Comparison of ENCODE assay signal across 12 cellular contexts in the genomic region with DNA sequence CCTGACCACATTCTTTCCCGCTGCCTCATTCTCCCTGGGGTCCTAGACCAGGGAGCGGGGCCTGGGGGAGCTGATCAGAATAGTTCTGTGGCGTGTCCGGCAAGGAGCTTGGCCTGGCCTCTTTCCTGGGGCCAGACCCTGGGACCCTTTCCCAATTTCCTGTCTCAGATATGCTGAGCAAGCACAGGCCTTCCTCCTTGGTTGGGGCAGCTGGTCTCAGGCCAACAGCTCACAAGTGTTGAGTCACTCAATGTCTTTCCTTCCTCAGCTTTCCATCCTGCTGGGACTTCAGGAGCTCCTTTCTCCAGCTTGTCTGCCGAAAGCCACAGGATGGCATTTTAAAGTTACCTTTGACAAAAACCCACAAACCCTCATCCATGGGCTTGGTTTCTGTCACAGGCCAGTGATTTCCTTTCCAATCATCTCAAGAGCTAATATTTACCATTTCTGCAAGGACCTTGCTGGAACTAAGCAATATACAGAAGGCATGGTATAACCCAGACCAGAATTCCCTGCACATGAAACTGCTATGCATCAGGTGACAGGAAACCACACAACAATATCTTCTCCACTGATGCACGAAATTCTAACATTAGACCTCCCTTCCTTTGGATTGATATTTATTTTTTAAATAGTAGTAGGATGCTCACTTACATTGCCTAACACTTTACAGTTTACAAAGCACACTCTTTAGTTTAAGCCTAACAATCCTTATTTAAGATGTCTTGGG. TPM values are rescaled to one million over a fixed set of nuclear protein-coding genes. Genes with fewer than 3 reads are reported as not detected.
A peak's percentile ranks its signal among the peaks of the same experiment; 100 is the strongest.
DNase-seq lines count a peak whose midpoint lies in the region; ATAC-seq and TF ChIP-seq lines count a peak whose summit lies in the region.
"Had no signal": no experiment of that assay in that cellular context is flagged by ENCODE, and none has a peak within 500 bp of the region (broad histone marks: within the 10 kb centered on the region; RNA-seq: fewer than 3 reads in every experiment).

No MANE protein-coding gene starts in this region.

- no peak for TF ChIP-seq POLR2A in lower leg skin (IDR thresholded peaks at IDR 0.05)
- TF ChIP-seq POLR2A in vagina (IDR thresholded peaks at IDR 0.05), result no peak

- no peaks in the 10 kb centered on the region for H3K79me2 ChIP-seq in SK-N-SH (ENCODE audit: insufficient read depth)

- H3K4me3 ChIP-seq in SK-N-SH (ENCODE audit: low read depth in 2 of 2, low read length in 1 of 2) (no peak overlapping the region), cardiac fibroblast (replicated peaks in 1 of 2; ENCODE audit: low read depth in 2 of 2, low read length in 2 of 2) (no peak overlapping the region), lower leg skin (ENCODE audit: low read depth, poor library complexity, severe bottlenecking) (no peak overlapping the region), vagina (no peak overlapping the region)
- H3K4me3 ChIP-seq: thoracic aorta had no signal

- POLR2A ChIA-PET in SK-N-SH (lab: Yijun Ruan, JAX), result no interaction called here

- intact Hi-C loops in lower leg skin (cut with DNase I; ENCODE audit: low total_unique reads), result loop anchor here (5.0 kb wide), 1 partner anchor 41 kb away; no protein-coding TSS in a partner anchor
- intact Hi-C loops in vagina (cut with DNase I), result loop anchor here (5.0 kb wide), 1 partner anchor 41 kb away; no protein-coding TSS in a partner anchor

- H3K4me1 ChIP-seq in SK-N-SH (ENCODE audit: control insufficient read depth in 1 of 2, insufficient read depth in 2 of 2, low read depth in 1 of 2, low read length in 1 of 2), result peaks cover 0 to 9% of the 10 kb centered on the region in 2 experiments; a peak in 2 of 4 replicates
- H3K4me1 ChIP-seq in vagina, result peaks cover 7% of the 10 kb centered on the region

- H3K27ac ChIP-seq in SK-N-SH (ENCODE audit: low read depth in 2 of 2, low read length in 1 of 2) (no peak overlapping the region), vagina (peak overlapping the region; percentile 1)

- H3K9me2 ChIP-seq in SK-N-SH, result no peaks in the 10 kb centered on the region

- H2AFZ ChIP-seq in SK-N-SH (ENCODE audit: low read depth), result no peak overlapping the region

- TF ChIP-seq CTCF in SK-N-SH (IDR thresholded peaks at IDR 0.05), result no peak
- TF ChIP-seq CTCF in cardiac fibroblast (IDR thresholded peaks at IDR 0.05; ENCODE audit: low read depth, low read length), result no peak
- no peak for TF ChIP-seq CTCF in lower leg skin (IDR thresholded peaks at IDR 0.05)
- TF ChIP-seq CTCF in vagina (IDR thresholded peaks at IDR 0.05), result no peak

- H4K20me1 ChIP-seq in SK-N-SH (ENCODE audit: insufficient read depth), result no peaks in the 10 kb centered on the region

- H3K9me3 ChIP-seq in SK-N-SH (no peaks in the 10 kb centered on the region), vagina (no peaks in the 10 kb centered on the region)
- H3K9me3 ChIP-seq: thoracic aorta had no signal

- CTCF ChIA-PET in SK-N-SH (lab: Yijun Ruan, JAX), result interaction anchor here (0.8 to 13.4 kb wide), 8 partner anchors 10 to 528 kb away, joined by 3 to 229 read pairs (median 10); no protein-coding TSS in a partner anchor

- H3F3A ChIP-seq in SK-N-SH (replicated peaks; ENCODE audit: insufficient read depth), result no peaks in the 10 kb centered on the region

- H3K36me3 ChIP-seq in SK-N-SH (replicated peaks in 1 of 2; ENCODE audit: control insufficient read depth in 1 of 2, insufficient read depth in 2 of 2, low read length in 1 of 2) (no peaks in the 10 kb centered on the region), vagina (no peaks in the 10 kb centered on the region)
- H3K36me3 ChIP-seq: thoracic aorta had no signal

- H3K27me3 ChIP-seq in SK-N-SH (ENCODE audit: insufficient read depth), result no peaks in the 10 kb centered on the region
- no peaks in the 10 kb centered on the region for H3K27me3 ChIP-seq in vagina

- WGBS in SK-N-SH (ENCODE audit: low lambda C conversion rate), result 86% methylated on average over 6 of the region's 6 CpGs
- 81 to 85% methylated on average over 6 of the region's 6 CpGs for WGBS in lower leg skin, 2 donors

- no peak for TF ChIP-seq RAD21 in SK-N-SH (IDR thresholded peaks at IDR 0.05; ENCODE audit: low read length)

- no peak for ATAC-seq in SK-N-SH treated with all-trans-retinoic acid at 6 μM for 48 hours

- DNase-seq in SK-N-SH (no peak), cardiac fibroblast (ENCODE audit: low read depth in 2 of 2) (peak; percentile 78 to 92), lower leg skin (ENCODE audit: low spot score in 2 of 2) (peak; percentile 37 to 90), vagina (ENCODE audit: extremely low spot score in 2 of 2) (no peak), NCI-H2196 (lab: John Stamatoyannopoulos, UW; ENCODE audit: unreplicated experiment) (no peak), NK-92 (lab: John Stamatoyannopoulos, UW; ENCODE audit: unreplicated experiment) (no peak), NCI-H226 (no peak)
- DNase-seq: activated gamma-delta T cell treated with Interleukin-2 at 50 U/mL for 16 hours; NCI-H524; stimulated activated CD4-positive, alpha-beta T cell treated with anti-CD3 and anti-CD28 coated beads, Interleukin-4, amount 100 ng/mL, for 1 hour had no signal

- TF ChIP-seq EP300 in SK-N-SH (IDR thresholded peaks at IDR 0.05; ENCODE audit: borderline replicate concordance in 1 of 2, low read depth in 1 of 2, low read length in 1 of 2), result no peak

- H3K4me2 ChIP-seq in SK-N-SH, result no peak overlapping the region

- no peak overlapping the region for H3K9ac ChIP-seq in SK-N-SH

TF ChIP-seq in SK-N-SH, 30 proteins besides CTCF, POLR2A, EP300 and RAD21 (continues in another document):
- TF ChIP-seq POLR2AphosphoS5 (IDR thresholded peaks at IDR 0.05; ENCODE audit: low read depth, low read length) (no peak), TEAD4 (IDR thresholded peaks at IDR 0.05; ENCODE audit: borderline replicate concordance, insufficient read depth) (no peak), GABPA (IDR thresholded peaks at IDR 0.05; ENCODE audit: low read depth) (no peak), NFIC (IDR thresholded peaks at IDR 0.05; ENCODE audit: borderline replicate concordance) (peak; percentile 43; the same call in 1 of the 2 replicates), FOSL2 (IDR thresholded peaks at IDR 0.05; ENCODE audit: borderline replicate concordance, low read depth) (peak; percentile 18; the same call in 1 of the 2 replicates), RCOR1 (IDR thresholded peaks at IDR 0.05; ENCODE audit: low read length) (no peak)
- TF ChIP-seq, protein P1, sequence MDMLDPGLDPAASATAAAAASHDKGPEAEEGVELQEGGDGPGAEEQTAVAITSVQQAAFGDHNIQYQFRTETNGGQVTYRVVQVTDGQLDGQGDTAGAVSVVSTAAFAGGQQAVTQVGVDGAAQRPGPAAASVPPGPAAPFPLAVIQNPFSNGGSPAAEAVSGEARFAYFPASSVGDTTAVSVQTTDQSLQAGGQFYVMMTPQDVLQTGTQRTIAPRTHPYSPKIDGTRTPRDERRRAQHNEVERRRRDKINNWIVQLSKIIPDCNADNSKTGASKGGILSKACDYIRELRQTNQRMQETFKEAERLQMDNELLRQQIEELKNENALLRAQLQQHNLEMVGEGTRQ (IDR thresholded peaks at IDR 0.05; ENCODE audit: borderline replicate concordance, low read depth, low read length), result no peak
- TF ChIP-seq, protein P2, sequence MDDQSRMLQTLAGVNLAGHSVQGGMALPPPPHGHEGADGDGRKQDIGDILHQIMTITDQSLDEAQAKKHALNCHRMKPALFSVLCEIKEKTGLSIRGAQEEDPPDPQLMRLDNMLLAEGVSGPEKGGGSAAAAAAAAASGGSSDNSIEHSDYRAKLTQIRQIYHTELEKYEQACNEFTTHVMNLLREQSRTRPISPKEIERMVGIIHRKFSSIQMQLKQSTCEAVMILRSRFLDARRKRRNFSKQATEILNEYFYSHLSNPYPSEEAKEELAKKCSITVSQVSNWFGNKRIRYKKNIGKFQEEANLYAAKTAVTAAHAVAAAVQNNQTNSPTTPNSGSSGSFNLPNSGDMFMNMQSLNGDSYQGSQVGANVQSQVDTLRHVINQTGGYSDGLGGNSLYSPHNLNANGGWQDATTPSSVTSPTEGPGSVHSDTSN (IDR thresholded peaks at IDR 0.05), result no peak

TF ChIP-seq in SK-N-SH treated with all-trans-retinoic acid at 6 μM for 48 hours, 23 proteins besides CTCF, POLR2A, EP300 and RAD21 (continues in another document):
- no peak for TF ChIP-seq ZFP30 (CRISPR knock-in tag; IDR thresholded peaks at IDR 0.05)
- TF ChIP-seq PPARA (CRISPR knock-in tag; IDR thresholded peaks at IDR 0.05; ENCODE audit: borderline replicate concordance), result no peak
- TF ChIP-seq, protein P3, sequence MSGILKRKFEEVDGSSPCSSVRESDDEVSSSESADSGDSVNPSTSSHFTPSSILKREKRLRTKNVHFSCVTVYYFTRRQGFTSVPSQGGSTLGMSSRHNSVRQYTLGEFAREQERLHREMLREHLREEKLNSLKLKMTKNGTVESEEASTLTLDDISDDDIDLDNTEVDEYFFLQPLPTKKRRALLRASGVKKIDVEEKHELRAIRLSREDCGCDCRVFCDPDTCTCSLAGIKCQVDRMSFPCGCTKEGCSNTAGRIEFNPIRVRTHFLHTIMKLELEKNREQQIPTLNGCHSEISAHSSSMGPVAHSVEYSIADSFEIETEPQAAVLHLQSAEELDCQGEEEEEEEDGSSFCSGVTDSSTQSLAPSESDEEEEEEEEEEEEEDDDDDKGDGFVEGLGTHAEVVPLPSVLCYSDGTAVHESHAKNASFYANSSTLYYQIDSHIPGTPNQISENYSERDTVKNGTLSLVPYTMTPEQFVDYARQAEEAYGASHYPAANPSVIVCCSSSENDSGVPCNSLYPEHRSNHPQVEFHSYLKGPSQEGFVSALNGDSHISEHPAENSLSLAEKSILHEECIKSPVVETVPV (CRISPR knock-in tag; IDR thresholded peaks at IDR 0.05), result no peak
- no peak for TF ChIP-seq RARB (CRISPR knock-in tag; IDR thresholded peaks at IDR 0.05)
- no peak for TF ChIP-seq ISL1 (CRISPR knock-in tag; IDR thresholded peaks at IDR 0.05)

RNA-seq across cellular contexts. Expression of a gene that starts 19.5 kb away (rescaled TPM):
- polyA plus RNA-seq in SK-N-SH (2012; rRNA removed), result not detected in 2 replicates
- polyA plus RNA-seq in SK-N-SH (2012; cell fraction: cytosol; rRNA removed), result not detected in 2 replicates
- not detected in 2 replicates for polyA plus RNA-seq in SK-N-SH (2012; cell fraction: nucleus; rRNA removed)
- total RNA-seq in lower leg skin (10 to 100 TPM in 3 of 4 donors, 1 to 10 TPM in 1; 5.2 to 16.5 (median 14.4) TPM), vagina (35.1 TPM)

Comparison
In these comparisons a context has a peak if more than half of its experiments do, and no peak if none do; other contexts are left out.
1. DNase-seq: peak in cardiac fibroblast (2 of 2) and lower leg skin (2 of 2); none in SK-N-SH (single experiment), vagina (0 of 2), NCI-H2196 (single experiment), NK-92 (single experiment) and NCI-H226 (single experiment).